Comparison of ENCODE assay signal across 8 cellular contexts in genomic region chr3:127775398-127776109, GRCh38. TPM values are rescaled to one million over a fixed set of nuclear protein-coding genes. Genes with fewer than 3 reads are reported as not detected.
DNase-seq lines count a peak whose midpoint lies in the region; ATAC-seq and TF ChIP-seq lines count a peak whose summit lies in the region.

No MANE protein-coding gene starts in this region.

- intact Hi-C loops in tibial artery (cut with DNase I; ENCODE audit: low total_unique reads) = no loop called here

- ATAC-seq in HG03025 (IDR thresholded peaks at IDR 0.05; ENCODE audit: low FRiP score, unreplicated experiment) = no peak
- no peak for ATAC-seq in GM21723 (IDR thresholded peaks at IDR 0.05; ENCODE audit: unreplicated experiment)

- no peaks in the 10 kb centered on the region for H3K36me3 ChIP-seq in BE2C
- no peaks in the 10 kb centered on the region for H3K36me3 ChIP-seq in tibial artery

- H3K27ac ChIP-seq in adipose tissue (ENCODE audit: low read depth, low read length) = peak overlapping the region; percentile 11
- peak overlapping the region; percentile 67 to 83 for H3K27ac ChIP-seq in tibial artery

- peaks cover 4% of the 10 kb centered on the region; the same call in 1 of the 2 replicates for H3K9me3 ChIP-seq in BE2C
- H3K9me3 ChIP-seq in tibial artery = no peaks in the 10 kb centered on the region

- H3K4me3 ChIP-seq in BE2C (ENCODE audit: low read depth, low read length) = no peak overlapping the region
- peak overlapping the region in 1 of 2 donors; percentile 1 for H3K4me3 ChIP-seq in tibial artery

- H3K4me1 ChIP-seq in BE2C (peaks cover 25% of the 10 kb centered on the region), tibial artery (peaks cover 0 to 50% (median 31%) of the 10 kb centered on the region in 4 donors)

- WGBS in adipose tissue, 3 donors = 13 to 42% (median 19%) methylated on average over 16 to 17 of the region's 17 CpGs

- DNase-seq in BE2C (peak; percentile 83), Kasumi-1 (lab: John Stamatoyannopoulos, UW) (peak; percentile 32 to 38), kidney glomerular epithelial cell (lab: John Stamatoyannopoulos, UW) (peak; percentile 53), tibial artery (peak; percentile 68 to 85), activated gamma-delta T cell (lab: John Stamatoyannopoulos, UW) (no peak)

- H3K27me3 ChIP-seq in BE2C (no peaks in the 10 kb centered on the region), tibial artery (no peaks in the 10 kb centered on the region)

- no peak for TF ChIP-seq CTCF in BE2C (IDR thresholded peaks at IDR 0.05; ENCODE audit: low read depth, low read length)
- TF ChIP-seq CTCF in tibial artery (IDR thresholded peaks at IDR 0.05) = no peak

RNA-seq across cellular contexts. Expression of gene MGLL, which starts 46.8 kb away (rescaled TPM):
- polyA plus RNA-seq in BE2C (2012; ENCODE audit: insufficient read depth, insufficient read length, low read depth) = 2.9 TPM
- 100 to 1,000 TPM in 1 of 3 donors, 10 to 100 TPM in 2; 21.7 to 137 (median 72.9) TPM for polyA plus RNA-seq in adipose tissue
